In genomic region chr10:43339136-43339535, GRCh38 we compare ENCODE assay signal across 1 cellular context.
TF ChIP-seq lines count a peak whose summit lies in the region.

No MANE protein-coding gene starts in this region.

TF ChIP-seq in SK-N-SH treated with all-trans-retinoic acid at 6 μM for 48 hours, 23 proteins besides CTCF, POLR2A, EP300 and RAD21 (continued from another document):
- no peak for TF ChIP-seq BACH2 (CRISPR knock-in tag; IDR thresholded peaks at IDR 0.05; ENCODE audit: borderline replicate concordance)
- TF ChIP-seq ZC3H10 (CRISPR knock-in tag; IDR thresholded peaks at IDR 0.05): no peak
- TF ChIP-seq GLIS3 (CRISPR knock-in tag; IDR thresholded peaks at IDR 0.05): no peak
- TF ChIP-seq OSR1 (CRISPR knock-in tag; IDR thresholded peaks at IDR 0.05): no peak
- no peak for TF ChIP-seq ZNF70 (CRISPR knock-in tag; IDR thresholded peaks at IDR 0.05)
- no peak for TF ChIP-seq ISL1 (CRISPR knock-in tag; IDR thresholded peaks at IDR 0.05)
- no peak for TF ChIP-seq ZNF8 (CRISPR knock-in tag; IDR thresholded peaks at IDR 0.05)
- no peak for TF ChIP-seq ESRRG (CRISPR knock-in tag; IDR thresholded peaks at IDR 0.05)
